Comparison of ENCODE assay signal across 7 cellular contexts in the genomic region with DNA sequence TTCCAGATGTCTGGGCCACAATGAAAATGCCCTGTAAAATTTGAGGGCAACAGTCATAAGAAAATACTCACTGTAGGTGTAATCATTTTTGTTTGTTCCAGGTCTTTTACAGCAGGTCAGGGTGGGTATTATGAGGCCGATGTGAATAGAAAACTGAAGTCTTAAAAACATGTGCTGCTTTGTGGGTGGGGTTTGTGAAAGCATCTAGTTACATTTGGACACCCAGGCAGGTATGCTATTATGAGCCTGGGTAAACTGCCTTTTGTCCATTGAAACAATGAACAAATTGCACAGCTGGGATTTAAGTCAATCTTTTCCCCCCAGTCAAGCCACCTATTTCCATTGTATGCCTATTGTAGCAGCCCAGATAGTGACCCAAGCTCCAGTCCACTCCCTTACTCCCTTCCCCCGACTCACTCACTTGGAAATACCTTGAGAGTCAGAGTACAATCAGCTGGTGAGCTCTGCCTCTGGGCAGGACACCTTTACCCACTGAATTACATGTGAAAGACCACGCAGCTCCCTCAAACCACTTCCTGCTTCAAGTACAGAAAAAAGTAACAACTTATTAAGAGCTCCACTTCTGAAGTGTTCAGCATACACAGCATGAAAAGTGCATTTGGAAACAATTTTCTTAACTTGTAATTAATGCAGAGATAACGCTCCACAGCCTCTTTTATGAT. TPM values are rescaled to one million over a fixed set of nuclear protein-coding genes. Genes with fewer than 3 reads are reported as not detected.
DNase-seq lines count a peak whose midpoint lies in the region; ATAC-seq and TF ChIP-seq lines count a peak whose summit lies in the region.

No MANE protein-coding gene starts in this region.

- no peak for TF ChIP-seq CTCF in colonic mucosa (IDR thresholded peaks at IDR 0.05)

- intact Hi-C loops in colonic mucosa (cut with DNase I), result no loop called here

- H3K27ac ChIP-seq in colonic mucosa (no peak overlapping the region), skeletal muscle tissue (ENCODE audit: low read depth, low read length) (peak overlapping the region; percentile 5)

- ATAC-seq in GM18505 (IDR thresholded peaks at IDR 0.05; ENCODE audit: unreplicated experiment) (peak; percentile 55), GM21360 (IDR thresholded peaks at IDR 0.05; ENCODE audit: unreplicated experiment) (peak; percentile 52), HG03521 (IDR thresholded peaks at IDR 0.05; ENCODE audit: unreplicated experiment) (peak; percentile 48)

- no peaks in the 10 kb centered on the region for H3K9me3 ChIP-seq in colonic mucosa
- H3K9me3 ChIP-seq in skeletal muscle tissue (ENCODE audit: control insufficient read depth in 3 of 3, low read length in 3 of 3), result no peaks in the 10 kb centered on the region

- H3K36me3 ChIP-seq in colonic mucosa (no peaks in the 10 kb centered on the region), skeletal muscle tissue (ENCODE audit: control insufficient read depth in 3 of 3, insufficient read depth in 3 of 3, low read length in 3 of 3) (no peaks in the 10 kb centered on the region)

- no peak overlapping the region for H3K4me3 ChIP-seq in colonic mucosa
- peak overlapping the region; percentile 61 to 79 (median 69) for H3K4me3 ChIP-seq in skeletal muscle tissue (ENCODE audit: low read length in 3 of 3)

- H3K27me3 ChIP-seq in colonic mucosa (no peaks in the 10 kb centered on the region), skeletal muscle tissue (ENCODE audit: control insufficient read depth in 3 of 3, insufficient read depth in 3 of 3, low read length in 3 of 3) (no peaks in the 10 kb centered on the region)

- no peak for DNase-seq in colonic mucosa
- no peak for DNase-seq in T-helper 9 cell
- DNase-seq in NCI-H2107 (lab: John Stamatoyannopoulos, UW), result no peak

- peak; percentile 25 for TF ChIP-seq POLR2A in GM18505 (IDR thresholded peaks at IDR 0.05; ENCODE audit: borderline replicate concordance, extremely low read depth, insufficient read depth, insufficient read length)

- H3K4me1 ChIP-seq in colonic mucosa (no peaks in the 10 kb centered on the region), skeletal muscle tissue (ENCODE audit: control insufficient read depth in 3 of 3, insufficient read depth in 3 of 3, low read length in 3 of 3) (peaks cover 15 to 18% (median 16%) of the 10 kb centered on the region in 3 donors)

- H3K9ac ChIP-seq in colonic mucosa (ENCODE audit: low read depth in 2 of 2, low read length in 2 of 2) (peak overlapping the region; percentile 19 to 52), skeletal muscle tissue (ENCODE audit: low read depth in 1 of 3, low read length in 3 of 3) (peak overlapping the region; percentile 24 to 76 (median 74))

RNA-seq across cellular contexts. Expression of a gene that starts 1.8 kb away (rescaled TPM):
- total RNA-seq in colonic mucosa (1 to 10 TPM; 1.6 to 3.2 TPM), skeletal muscle tissue (12.5 TPM)
